In genomic region chr10:43265799-43266721, GRCh38 we compare ENCODE assay signal across 8 cellular contexts. TPM values are rescaled to one million over a fixed set of nuclear protein-coding genes. Genes with fewer than 3 reads are reported as not detected.
DNase-seq lines count a peak whose midpoint lies in the region; ATAC-seq and TF ChIP-seq lines count a peak whose summit lies in the region.

No MANE protein-coding gene starts in this region.

- TF ChIP-seq POLR2A in Peyer's patch (IDR thresholded peaks at IDR 0.05) (no peak), vagina (IDR thresholded peaks at IDR 0.05) (no peak)

- H3K4me1 ChIP-seq in Peyer's patch, result peaks cover 0 to 6% (median 0%) of the 10 kb centered on the region in 4 donors
- peaks cover 5% of the 10 kb centered on the region for H3K4me1 ChIP-seq in vagina

- H3K36me3 ChIP-seq in Peyer's patch, result no peaks in the 10 kb centered on the region
- no peaks in the 10 kb centered on the region for H3K36me3 ChIP-seq in kidney epithelial cell (ENCODE audit: control insufficient read depth, insufficient read depth, low read length)
- H3K36me3 ChIP-seq in vagina, result no peaks in the 10 kb centered on the region

- TF ChIP-seq CTCF in Peyer's patch (IDR thresholded peaks at IDR 0.05) (peak in 3 of 6 experiments; percentile 22 to 35 (median 25)), kidney epithelial cell (IDR thresholded peaks at IDR 0.05; ENCODE audit: insufficient read depth, low read length, poor library complexity, severe bottlenecking) (peak; percentile 58), vagina (IDR thresholded peaks at IDR 0.05) (no peak)

- ATAC-seq in stimulated activated naive CD8-positive, alpha-beta T cell treated with anti-CD3 and anti-CD28 coated beads, Interleukin-15, Interleukin-2, amounts not matched to agents 100 U/mL and 50 U/mL, for 24 hours, result peak; percentile 41
- ATAC-seq in HG02870 (IDR thresholded peaks at IDR 0.05; ENCODE audit: unreplicated experiment) (no peak), GM21528 (IDR thresholded peaks at IDR 0.05; ENCODE audit: low FRiP score, unreplicated experiment) (no peak)

- peak overlapping the region in 3 of 4 donors; percentile 33 to 48 (median 37) for H3K4me3 ChIP-seq in Peyer's patch
- H3K4me3 ChIP-seq in kidney epithelial cell (ENCODE audit: low read depth, low read length), result peak overlapping the region; percentile 1
- peak overlapping the region in 1 of 2 donors; percentile 41 for H3K4me3 ChIP-seq in vagina

- DNase-seq in ELF-1 (ENCODE audit: low read depth, low spot score) (peak; percentile 63), Peyer's patch (peak; percentile 20 to 58 (median 46)), astrocyte of the hippocampus (ENCODE audit: low read depth, low spot score) (peak; percentile 23), kidney epithelial cell (ENCODE audit: low read depth) (no peak), vagina (ENCODE audit: extremely low spot score in 2 of 2) (no peak)
- DNase-seq in stimulated activated naive CD8-positive, alpha-beta T cell treated with anti-CD3 and anti-CD28 coated beads, Interleukin-15, Interleukin-2, amounts not matched to agents 100 U/mL and 50 U/mL, for 24 hours, result peak; percentile 40

- H3K27ac ChIP-seq in Peyer's patch (no peak overlapping the region), vagina (no peak overlapping the region)

- H3K9me3 ChIP-seq in Peyer's patch (no peaks in the 10 kb centered on the region), vagina (no peaks in the 10 kb centered on the region)

- H3K27me3 ChIP-seq in Peyer's patch (peaks cover 0 to 11% of the 10 kb centered on the region in 2 donors), kidney epithelial cell (ENCODE audit: control insufficient read depth, insufficient read depth, low read length) (peaks cover 64% of the 10 kb centered on the region), vagina (peaks cover 15% of the 10 kb centered on the region)

- intact Hi-C loops in vagina (cut with DNase I), result no loop called here

RNA-seq across cellular contexts. Expression of gene RASGEF1A, which starts 0.8 kb away (rescaled TPM):
- total RNA-seq in Peyer's patch (1 to 10 TPM in 1 of 4 donors, not detected in 3; 3.0 TPM), kidney epithelial cell (2.1 and 3.6 TPM in 2 replicates), vagina (14.5 TPM)

Comparison
In these comparisons a context has a peak if more than half of its experiments do, and no peak if none do; other contexts are left out.
1. DNase-seq: peak in ELF-1 (single experiment), Peyer's patch (3 of 3), astrocyte of the hippocampus (single experiment) and stimulated activated naive CD8-positive, alpha-beta T cell treated with anti-CD3 and anti-CD28 coated beads, Interleukin-15, Interleukin-2, amounts not matched to agents 100 U/mL and 50 U/mL, for 24 hours (single experiment); none in kidney epithelial cell (single experiment) and vagina (0 of 2).